In genomic region chr4:162347492-162348213, GRCh38 we compare ENCODE assay signal across 26 cellular contexts.
A peak's percentile ranks its signal among the peaks of the same experiment; 100 is the strongest.
DNase-seq lines count a peak whose midpoint lies in the region; ATAC-seq and TF ChIP-seq lines count a peak whose summit lies in the region.
"Had no signal": no experiment of that assay in that cellular context is flagged by ENCODE, and none has a peak within 500 bp of the region (broad histone marks: within the 10 kb centered on the region; RNA-seq: fewer than 3 reads in every experiment).

No MANE protein-coding gene starts in this region.

- no peak overlapping the region for H2AFZ ChIP-seq in OCI-LY3 (ENCODE audit: low read depth, low read length)

- H3K4me3 Mint-ChIP-seq in stimulated activated effector memory CD8-positive, alpha-beta T cell treated with anti-CD3 and anti-CD28 coated beads, Interleukin-12 subunit alpha, Interleukin-12 subunit beta, amount 100 ng/mL, for 72 hours, result no peak overlapping the region
- H3K4me3 Mint-ChIP-seq: brain; CD8-positive, alpha-beta memory T cell; endodermal cell; memory B cell; stimulated activated naive B cell treated with anti-CD40 and anti-IgM and Interleukin-4, amounts not matched to agents 10 μg/mL and 1 μg/mL and 100 μg/mL, for 72 hours; WTC11 had no signal

- TF ChIP-seq POLR2A in heart left ventricle (IDR thresholded peaks at IDR 0.05), result no peak

- H3K4me1 ChIP-seq in OCI-LY3 (ENCODE audit: low read length), result peaks cover 6% of the 10 kb centered on the region; the same call in 1 of the 2 replicates
- peaks cover 0 to 30% (median 18%) of the 10 kb centered on the region in 12 donors for H3K4me1 ChIP-seq in heart left ventricle
- H3K4me1 ChIP-seq: SJSA1 had no signal

- H3K36me3 ChIP-seq in OCI-LY3 (replicated peaks; ENCODE audit: low read depth, low read length) (no peaks in the 10 kb centered on the region), heart left ventricle (no peaks in the 10 kb centered on the region)
- H3K36me3 ChIP-seq: neutrophil, SJSA1, thoracic aorta had no signal

- no peaks in the 10 kb centered on the region for H3K9me3 ChIP-seq in OCI-LY3 (ENCODE audit: insufficient read depth, low read length)
- no peaks in the 10 kb centered on the region for H3K9me3 ChIP-seq in heart left ventricle
- H3K9me3 ChIP-seq: neutrophil, SJSA1, thoracic aorta had no signal

- peak; percentile 98 to 100 (median 100) for ATAC-seq in heart left ventricle
- no peak for ATAC-seq in stimulated activated effector memory CD8-positive, alpha-beta T cell treated with anti-CD3 and anti-CD28 coated beads, Interleukin-12 subunit alpha, Interleukin-12 subunit beta, amount 100 ng/mL, for 72 hours
- ATAC-seq: Panc1; stimulated activated naive B cell treated with anti-CD40 and anti-IgM and Interleukin-4, amounts not matched to agents 10 μg/mL and 1 μg/mL and 100 μg/mL, for 72 hours; WTC11 had no signal

- H4K20me1 ChIP-seq in OCI-LY3 (ENCODE audit: insufficient read depth, low read length), result no peaks in the 10 kb centered on the region

- H3K9me3 Mint-ChIP-seq in stimulated activated effector memory CD8-positive, alpha-beta T cell treated with anti-CD3 and anti-CD28 coated beads, Interleukin-12 subunit alpha, Interleukin-12 subunit beta, amount 100 ng/mL, for 72 hours, result peaks cover 5% of the 10 kb centered on the region
- H3K9me3 Mint-ChIP-seq: brain, memory B cell had no signal

- no peaks in the 10 kb centered on the region for H3K79me2 ChIP-seq in OCI-LY3 (ENCODE audit: low read length)

- no peak overlapping the region for H3K27ac ChIP-seq in OCI-LY3 (ENCODE audit: low read length)
- H3K27ac ChIP-seq in heart left ventricle, result peak overlapping the region in 8 of 12 donors; percentile 32 to 69 (median 50)
- H3K27ac ChIP-seq: coronary artery, neutrophil, SJSA1, thoracic aorta had no signal

- peak overlapping the region; percentile 9; the same call in 1 of the 2 replicates for H3K4me2 ChIP-seq in OCI-LY3 (ENCODE audit: low read length)

- H3K9ac ChIP-seq in OCI-LY3 (ENCODE audit: low read length), result no peak overlapping the region

- no peaks in the 10 kb centered on the region for H3K36me3 Mint-ChIP-seq in stimulated activated effector memory CD8-positive, alpha-beta T cell treated with anti-CD3 and anti-CD28 coated beads, Interleukin-12 subunit alpha, Interleukin-12 subunit beta, amount 100 ng/mL, for 72 hours
- H3K36me3 Mint-ChIP-seq: brain; CD8-positive, alpha-beta memory T cell; memory B cell; stimulated activated naive B cell treated with anti-CD40 and anti-IgM and Interleukin-4, amounts not matched to agents 10 μg/mL and 1 μg/mL and 100 μg/mL, for 72 hours; WTC11 had no signal

- H3K4me1 Mint-ChIP-seq in stimulated activated effector memory CD8-positive, alpha-beta T cell treated with anti-CD3 and anti-CD28 coated beads, Interleukin-12 subunit alpha, Interleukin-12 subunit beta, amount 100 ng/mL, for 72 hours, result no peaks in the 10 kb centered on the region
- H3K4me1 Mint-ChIP-seq: brain; CD8-positive, alpha-beta memory T cell; endodermal cell; memory B cell; WTC11 had no signal

- 4 to 11% (median 6%) methylated on average over 4 of the region's 4 CpGs for WGBS in heart left ventricle, 4 donors

- H3K4me3 ChIP-seq in OCI-LY3 (ENCODE audit: low read length) (no peak overlapping the region), heart left ventricle (peak overlapping the region in 2 of 12 donors; percentile 12 to 23)
- H3K4me3 ChIP-seq: coronary artery, SJSA1, thoracic aorta had no signal

- TF ChIP-seq CTCF in OCI-LY3 (IDR thresholded peaks at IDR 0.05; ENCODE audit: low read depth, low read length) (no peak), heart left ventricle (IDR thresholded peaks at IDR 0.05) (no peak)

- H3K27me3 ChIP-seq in OCI-LY3 (ENCODE audit: low read depth, low read length) (no peaks in the 10 kb centered on the region), heart left ventricle (no peaks in the 10 kb centered on the region)
- H3K27me3 ChIP-seq: neutrophil, SJSA1 had no signal

- DNase-seq in Ammon's horn (ENCODE audit: low spot score), result peak; percentile 68
- peak; percentile 26 for DNase-seq in D341Med (ENCODE audit: low spot score)
- DNase-seq in heart left ventricle, result peak in 4 of 5 donors; percentile 56 to 74 (median 66)
- no peak for DNase-seq in HCEC 1CT
- no peak for DNase-seq in activated effector memory CD4-positive, alpha-beta T cell treated with anti-CD3 and anti-CD28 coated beads, Interleukin-2, amount 50 U/mL, for 16 hours
- DNase-seq in activated CD4-positive, alpha-beta T cell treated with anti-CD3 and anti-CD28 coated beads for 1 hour, result no peak
- DNase-seq in stimulated activated effector memory CD8-positive, alpha-beta T cell treated with anti-CD3 and anti-CD28 coated beads, Interleukin-12 subunit alpha, Interleukin-12 subunit beta, amount 100 ng/mL, for 72 hours (ENCODE audit: low spot score in 2 of 2), result no peak
- DNase-seq: activated CD4-positive, alpha-beta T cell treated with anti-CD3 and anti-CD28 coated beads, Interleukin-2, amount 50 U/mL, for 4 hours; activated gamma-delta T cell; CD8-positive, alpha-beta memory T cell; endodermal cell; kidney glomerular epithelial cell; NCI-H2081 treated with DMSO at 0.1 percent for 48 hours; NCI-H774; small intestine; stimulated activated CD4-positive, alpha-beta T cell treated with anti-CD3 and anti-CD28 coated beads, Interleukin-2, amount 100 ng/mL, for 24 hours; stimulated activated naive B cell treated with anti-CD40 and anti-IgM and Interleukin-4, amounts not matched to agents 10 μg/mL and 1 μg/mL and 100 μg/mL, for 72 hours had no signal

- H3K27ac Mint-ChIP-seq in stimulated activated effector memory CD8-positive, alpha-beta T cell treated with anti-CD3 and anti-CD28 coated beads, Interleukin-12 subunit alpha, Interleukin-12 subunit beta, amount 100 ng/mL, for 72 hours, result no peak overlapping the region
- H3K27ac Mint-ChIP-seq: brain; CD8-positive, alpha-beta memory T cell; endodermal cell; memory B cell; stimulated activated naive B cell treated with anti-CD40 and anti-IgM and Interleukin-4, amounts not matched to agents 10 μg/mL and 1 μg/mL and 100 μg/mL, for 72 hours; WTC11 had no signal

- intact Hi-C loops in heart left ventricle (cut with DNase I), result no loop called here

Comparison
In these comparisons a context has a peak if more than half of its experiments do, and no peak if none do; other contexts are left out.
1. DNase-seq: peak in Ammon's horn (single experiment), D341Med (single experiment) and heart left ventricle (4 of 5); none in HCEC 1CT (single experiment), activated effector memory CD4-positive, alpha-beta T cell treated with anti-CD3 and anti-CD28 coated beads, Interleukin-2, amount 50 U/mL, for 16 hours (single experiment), activated CD4-positive, alpha-beta T cell treated with anti-CD3 and anti-CD28 coated beads for 1 hour (single experiment) and stimulated activated effector memory CD8-positive, alpha-beta T cell treated with anti-CD3 and anti-CD28 coated beads, Interleukin-12 subunit alpha, Interleukin-12 subunit beta, amount 100 ng/mL, for 72 hours (0 of 2).